ENCODE assay signal across 32 cellular contexts in the genomic region with DNA sequence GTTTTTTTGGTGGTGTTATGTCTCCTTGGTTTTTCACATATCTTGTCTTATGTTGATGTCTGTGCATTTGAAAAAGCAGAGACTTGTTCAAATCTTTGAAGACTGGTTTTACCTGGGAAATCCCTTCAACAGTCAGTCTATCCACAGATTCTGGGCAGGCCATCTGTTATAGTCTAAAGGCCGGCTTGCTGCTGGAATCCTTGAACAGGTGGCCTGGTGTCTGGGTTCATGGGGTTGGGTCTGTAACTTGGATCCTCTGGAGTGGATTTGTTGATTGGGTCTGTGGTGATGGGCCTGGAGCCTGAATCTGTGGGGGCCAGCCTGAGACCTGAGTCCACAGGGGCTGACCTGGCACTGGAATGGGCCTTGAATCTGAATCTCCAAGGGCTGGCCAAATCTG. TPM values are rescaled to one million over a fixed set of nuclear protein-coding genes. Genes with fewer than 3 reads are reported as not detected.
"Had no signal": no experiment of that assay in that cellular context is flagged by ENCODE, and none has a peak within 500 bp of the region (broad histone marks: within the 10 kb centered on the region; RNA-seq: fewer than 3 reads in every experiment).

No MANE protein-coding gene starts in this region.

- H3K36me3 ChIP-seq: ascending aorta, cardiac muscle cell had no signal

- DNase-seq: activated CD4-positive, alpha-beta memory T cell treated with anti-CD3 and anti-CD28 coated beads, Interleukin-2, amount 10 ng/mL, durations not matched to agents 7 days and 5 days; activated CD4-positive, alpha-beta T cell treated with anti-CD3 and anti-CD28 coated beads for 1 hour; activated CD4-positive, alpha-beta T cell treated with anti-CD3 and anti-CD28 coated beads for 36 hours; activated CD4-positive, alpha-beta T cell treated with anti-CD3 and anti-CD28 coated beads for 48 hours; activated CD4-positive, alpha-beta T cell treated with anti-CD3 and anti-CD28 coated beads, Interleukin-2, amount 10 ng/mL, durations not matched to agents 7 days and 5 days; activated CD4-positive, alpha-beta T cell treated with anti-CD3 and anti-CD28 coated beads, Interleukin-2, amount 50 U/mL, for 48 hours; activated CD4-positive, CD25-positive, alpha-beta regulatory T cell; activated CD8-positive, alpha-beta memory T cell treated with anti-CD3 and anti-CD28 coated beads for 24 hours; activated CD8-positive, alpha-beta memory T cell treated with anti-CD3 and anti-CD28 coated beads, Interleukin-2, amount 10 ng/mL, durations not matched to agents 7 days and 5 days; activated CD8-positive, alpha-beta memory T cell treated with anti-CD3 and anti-CD28 coated beads, Interleukin-2, amount 50 U/mL, for 48 hours; activated CD8-positive, alpha-beta T cell treated with anti-CD3 and anti-CD28 coated beads, Interleukin-2, amount 10 ng/mL, durations not matched to agents 7 days and 5 days; activated effector memory CD4-positive, alpha-beta T cell treated with Interleukin-2 at 50 U/mL for 16 hours; activated gamma-delta T cell; activated naive CD4-positive, alpha-beta T cell treated with anti-CD3 and anti-CD28 coated beads, Interleukin-2, amount 10 ng/mL, durations not matched to agents 7 days and 5 days; activated naive CD4-positive, alpha-beta T cell treated with Interleukin-2 at 50 U/mL for 16 hours; activated naive CD8-positive, alpha-beta T cell treated with anti-CD3 and anti-CD28 coated beads, Interleukin-2, amount 10 ng/mL, durations not matched to agents 7 days and 5 days; activated naive CD8-positive, alpha-beta T cell treated with anti-CD3 and anti-CD28 coated beads, Interleukin-2, amount 50 U/mL, for 24 hours; activated T-cell treated with anti-CD3 and anti-CD28 coated beads, Interleukin-2, amount 50 U/mL, for 24 hours; activated T-cell treated with anti-CD3 and anti-CD28 coated beads, Interleukin-2, amount 50 U/mL, for 48 hours; amygdala; anterior cingulate cortex; caudate nucleus; cerebellar nuclear complex; T-helper 2 cell; T-helper 9 cell had no signal

- H3K4me3 ChIP-seq: ascending aorta, cardiac muscle cell had no signal

- H3K27ac ChIP-seq: ascending aorta, cardiac muscle cell, VCaP had no signal

- H3K9me3 ChIP-seq: ascending aorta had no signal

- H3K4me1 ChIP-seq: ascending aorta had no signal

- H3K27me3 ChIP-seq: ascending aorta had no signal

RNA-seq across cellular contexts. Expression of gene LORICRIN, which starts 12.2 kb away (rescaled TPM):
- total RNA-seq: activated CD4-positive, alpha-beta memory T cell treated with anti-CD3 and anti-CD28 coated beads, Interleukin-2, amount 10 ng/mL, durations not matched to agents 7 days and 5 days; activated CD4-positive, alpha-beta T cell treated with anti-CD3 and anti-CD28 coated beads for 36 hours; activated CD4-positive, alpha-beta T cell treated with anti-CD3 and anti-CD28 coated beads, Interleukin-2, amount 10 ng/mL, durations not matched to agents 7 days and 5 days; activated CD8-positive, alpha-beta memory T cell treated with anti-CD3 and anti-CD28 coated beads, Interleukin-2, amount 10 ng/mL, durations not matched to agents 7 days and 5 days; activated CD8-positive, alpha-beta T cell treated with anti-CD3 and anti-CD28 coated beads, Interleukin-2, amount 10 ng/mL, durations not matched to agents 7 days and 5 days; activated naive CD8-positive, alpha-beta T cell treated with anti-CD3 and anti-CD28 coated beads, Interleukin-2, amount 10 ng/mL, durations not matched to agents 7 days and 5 days; activated T-helper 2 cell treated with anti-CD3 and anti-CD28 coated beads, Interferon-gamma antibody, Interleukin-2, Interleukin-4, amounts not matched to agents 10 μg/mL and 5 μg/mL and 100 μg/mL, durations not matched to agents 14 hours and 24 hours and 36 hours; ascending aorta; bronchial epithelial cell; cardiac muscle cell; chondrocyte; WTC11 had no signal

RNA-seq across cellular contexts. Expression of gene PGLYRP3, which starts 41.0 kb away (rescaled TPM):
- total RNA-seq: activated CD4-positive, alpha-beta memory T cell treated with anti-CD3 and anti-CD28 coated beads, Interleukin-2, amount 10 ng/mL, durations not matched to agents 7 days and 5 days; activated CD4-positive, alpha-beta T cell treated with anti-CD3 and anti-CD28 coated beads for 36 hours; activated CD4-positive, alpha-beta T cell treated with anti-CD3 and anti-CD28 coated beads, Interleukin-2, amount 10 ng/mL, durations not matched to agents 7 days and 5 days; activated CD8-positive, alpha-beta memory T cell treated with anti-CD3 and anti-CD28 coated beads, Interleukin-2, amount 10 ng/mL, durations not matched to agents 7 days and 5 days; activated CD8-positive, alpha-beta T cell treated with anti-CD3 and anti-CD28 coated beads, Interleukin-2, amount 10 ng/mL, durations not matched to agents 7 days and 5 days; activated naive CD8-positive, alpha-beta T cell treated with anti-CD3 and anti-CD28 coated beads, Interleukin-2, amount 10 ng/mL, durations not matched to agents 7 days and 5 days; activated T-helper 2 cell treated with anti-CD3 and anti-CD28 coated beads, Interferon-gamma antibody, Interleukin-2, Interleukin-4, amounts not matched to agents 10 μg/mL and 5 μg/mL and 100 μg/mL, durations not matched to agents 14 hours and 24 hours and 36 hours; ascending aorta; cardiac muscle cell; chondrocyte; WTC11 had no signal

RNA-seq across cellular contexts. Expression of gene PRR9, which starts 54.3 kb away (rescaled TPM):
- total RNA-seq: activated CD4-positive, alpha-beta memory T cell treated with anti-CD3 and anti-CD28 coated beads, Interleukin-2, amount 10 ng/mL, durations not matched to agents 7 days and 5 days; activated CD4-positive, alpha-beta T cell treated with anti-CD3 and anti-CD28 coated beads for 36 hours; activated CD4-positive, alpha-beta T cell treated with anti-CD3 and anti-CD28 coated beads, Interleukin-2, amount 10 ng/mL, durations not matched to agents 7 days and 5 days; activated CD8-positive, alpha-beta memory T cell treated with anti-CD3 and anti-CD28 coated beads, Interleukin-2, amount 10 ng/mL, durations not matched to agents 7 days and 5 days; activated CD8-positive, alpha-beta T cell treated with anti-CD3 and anti-CD28 coated beads, Interleukin-2, amount 10 ng/mL, durations not matched to agents 7 days and 5 days; activated naive CD8-positive, alpha-beta T cell treated with anti-CD3 and anti-CD28 coated beads, Interleukin-2, amount 10 ng/mL, durations not matched to agents 7 days and 5 days; activated T-helper 2 cell treated with anti-CD3 and anti-CD28 coated beads, Interferon-gamma antibody, Interleukin-2, Interleukin-4, amounts not matched to agents 10 μg/mL and 5 μg/mL and 100 μg/mL, durations not matched to agents 14 hours and 24 hours and 36 hours; ascending aorta; bronchial epithelial cell; cardiac muscle cell; chondrocyte; WTC11 had no signal
